9 cellular contexts compared by ENCODE assay signal in the genomic region with DNA sequence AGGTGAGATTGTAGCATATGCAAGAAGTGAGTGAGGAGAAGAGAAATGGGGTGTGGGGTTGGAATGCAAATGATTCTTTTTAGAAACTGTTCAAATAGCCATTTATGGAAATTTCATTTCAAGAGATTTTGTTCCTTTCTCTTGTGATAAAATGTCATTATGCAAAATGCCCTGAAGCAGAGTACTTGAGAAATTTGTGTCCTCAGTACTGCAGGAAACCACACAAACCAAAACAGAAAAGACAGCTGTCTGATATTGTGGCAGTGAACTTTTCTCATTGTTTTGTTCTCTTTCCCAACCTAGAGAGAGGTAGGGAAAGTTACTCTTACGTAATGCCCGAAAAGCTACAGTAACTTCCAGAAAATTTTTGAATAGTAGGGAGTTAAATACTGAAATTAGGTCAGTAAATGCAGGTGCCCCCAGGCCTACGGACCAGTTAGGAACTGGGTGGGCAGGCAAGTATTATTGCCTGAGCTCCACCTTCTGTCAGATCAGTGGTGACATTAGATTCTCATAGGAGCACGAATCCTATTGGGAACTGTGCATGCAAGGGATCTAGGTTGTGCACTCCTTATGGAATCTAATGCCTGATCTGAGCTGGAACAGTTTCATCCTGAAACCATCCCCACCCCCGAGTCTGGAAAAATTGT. TPM values are rescaled to one million over a fixed set of nuclear protein-coding genes. Genes with fewer than 3 reads are reported as not detected.
DNase-seq lines count a peak whose midpoint lies in the region; ATAC-seq and TF ChIP-seq lines count a peak whose summit lies in the region.
"Had no signal": no experiment of that assay in that cellular context is flagged by ENCODE, and none has a peak within 500 bp of the region (broad histone marks: within the 10 kb centered on the region; RNA-seq: fewer than 3 reads in every experiment).

No MANE protein-coding gene starts in this region.

- ATAC-seq in GM19468 (IDR thresholded peaks at IDR 0.05; ENCODE audit: extremely low read depth, unreplicated experiment) (peak; percentile 85), HG03354 (IDR thresholded peaks at IDR 0.05; ENCODE audit: poor library complexity, severe bottlenecking, unreplicated experiment) (peak; percentile 95), esophagus mucosa (no peak)
- ATAC-seq in effector memory CD8-positive, alpha-beta T cell (replicated peaks) = peak; percentile 51

- CTCF ChIA-PET in GM10248 (lab: Yijun Ruan, JAX) = interaction anchor here (2.6 kb wide), 1 partner anchor 24 kb away, joined by 6 read pairs; no protein-coding TSS in a partner anchor

- no peak for TF ChIP-seq CTCF in GM10248 (IDR thresholded peaks at IDR 0.05; ENCODE audit: control extremely low read depth, extremely low read depth, low read depth, missing control alignments)

- POLR2A ChIA-PET in GM10248 (lab: Yijun Ruan, JAX) = no interaction called here

- DNase-seq in GM10248 (ENCODE audit: extremely low spot score) (peak; percentile 23), DMS79 (lab: John Stamatoyannopoulos, UW) (no peak), NCI-H146 treated with DMSO at 0.1 percent for 48 hours (lab: John Stamatoyannopoulos, UW; ENCODE audit: unreplicated experiment) (no peak), nucleus accumbens (lab: John Stamatoyannopoulos, UW) (no peak)
- no peak for DNase-seq in effector memory CD8-positive, alpha-beta T cell
- DNase-seq: small intestine had no signal

- H3K4me3 Mint-ChIP-seq in effector memory CD8-positive, alpha-beta T cell = no peak overlapping the region

- peaks cover 30% of the 10 kb centered on the region for H3K36me3 Mint-ChIP-seq in effector memory CD8-positive, alpha-beta T cell (ENCODE audit: insufficient read depth)

- no peaks in the 10 kb centered on the region for H3K9me3 Mint-ChIP-seq in effector memory CD8-positive, alpha-beta T cell

- H3K27ac Mint-ChIP-seq in effector memory CD8-positive, alpha-beta T cell = no peak overlapping the region

- peaks cover 5 to 8% of the 10 kb centered on the region in 2 donors for H3K4me1 Mint-ChIP-seq in effector memory CD8-positive, alpha-beta T cell (ENCODE audit: low read depth in 2 of 2)

- no peaks in the 10 kb centered on the region for H3K27me3 Mint-ChIP-seq in effector memory CD8-positive, alpha-beta T cell

RNA-seq across cellular contexts. Expression of a gene that starts 34.0 kb away (rescaled TPM):
- total RNA-seq in esophagus mucosa = 63.5 TPM
